In the genomic region with DNA sequence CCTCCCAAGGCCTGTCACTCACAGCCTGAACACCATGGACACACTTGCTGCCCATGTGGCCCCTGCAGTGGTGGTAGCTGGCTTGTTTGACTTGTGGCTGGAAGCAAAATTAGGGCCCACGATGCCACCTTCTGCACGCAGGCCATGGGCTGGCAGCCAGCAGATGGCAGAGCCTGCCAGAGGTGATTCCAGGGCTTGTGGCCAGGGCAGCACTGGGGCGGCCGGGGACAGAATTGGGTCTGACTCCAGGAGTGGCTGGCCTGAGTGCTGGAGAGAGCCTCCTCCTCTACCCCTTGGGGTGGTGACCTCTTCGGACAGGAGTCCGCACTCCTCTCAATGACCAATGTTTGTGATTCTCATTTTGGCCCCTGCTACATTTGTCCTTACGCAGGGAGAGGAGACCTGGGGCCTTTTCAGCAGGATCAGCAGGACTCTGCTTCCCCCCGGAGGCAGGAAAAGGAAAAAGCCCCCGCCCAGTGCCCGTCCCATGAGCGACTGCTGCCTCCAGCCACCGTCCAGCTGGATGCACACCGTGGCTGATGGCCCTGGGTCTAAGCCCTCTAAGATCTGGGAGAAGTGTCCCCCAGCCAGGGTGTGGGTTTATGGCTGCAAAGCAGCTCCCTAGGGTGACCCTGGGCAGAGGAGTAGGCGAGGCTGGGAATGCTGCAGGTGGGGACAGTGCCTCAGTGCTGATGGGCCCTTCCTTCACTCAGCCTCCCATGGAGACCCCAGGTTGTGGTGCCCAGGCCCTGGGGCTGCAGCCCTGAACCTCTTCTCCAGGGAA, we compare ENCODE assay signal across 1 cellular context.
TF ChIP-seq lines count a peak whose summit lies in the region.

No MANE protein-coding gene starts in this region.

TF ChIP-seq in HepG2, 621 proteins besides CTCF, POLR2A, EP300 and RAD21 (continued from another document and continues in another):
- TF ChIP-seq, protein P1, sequence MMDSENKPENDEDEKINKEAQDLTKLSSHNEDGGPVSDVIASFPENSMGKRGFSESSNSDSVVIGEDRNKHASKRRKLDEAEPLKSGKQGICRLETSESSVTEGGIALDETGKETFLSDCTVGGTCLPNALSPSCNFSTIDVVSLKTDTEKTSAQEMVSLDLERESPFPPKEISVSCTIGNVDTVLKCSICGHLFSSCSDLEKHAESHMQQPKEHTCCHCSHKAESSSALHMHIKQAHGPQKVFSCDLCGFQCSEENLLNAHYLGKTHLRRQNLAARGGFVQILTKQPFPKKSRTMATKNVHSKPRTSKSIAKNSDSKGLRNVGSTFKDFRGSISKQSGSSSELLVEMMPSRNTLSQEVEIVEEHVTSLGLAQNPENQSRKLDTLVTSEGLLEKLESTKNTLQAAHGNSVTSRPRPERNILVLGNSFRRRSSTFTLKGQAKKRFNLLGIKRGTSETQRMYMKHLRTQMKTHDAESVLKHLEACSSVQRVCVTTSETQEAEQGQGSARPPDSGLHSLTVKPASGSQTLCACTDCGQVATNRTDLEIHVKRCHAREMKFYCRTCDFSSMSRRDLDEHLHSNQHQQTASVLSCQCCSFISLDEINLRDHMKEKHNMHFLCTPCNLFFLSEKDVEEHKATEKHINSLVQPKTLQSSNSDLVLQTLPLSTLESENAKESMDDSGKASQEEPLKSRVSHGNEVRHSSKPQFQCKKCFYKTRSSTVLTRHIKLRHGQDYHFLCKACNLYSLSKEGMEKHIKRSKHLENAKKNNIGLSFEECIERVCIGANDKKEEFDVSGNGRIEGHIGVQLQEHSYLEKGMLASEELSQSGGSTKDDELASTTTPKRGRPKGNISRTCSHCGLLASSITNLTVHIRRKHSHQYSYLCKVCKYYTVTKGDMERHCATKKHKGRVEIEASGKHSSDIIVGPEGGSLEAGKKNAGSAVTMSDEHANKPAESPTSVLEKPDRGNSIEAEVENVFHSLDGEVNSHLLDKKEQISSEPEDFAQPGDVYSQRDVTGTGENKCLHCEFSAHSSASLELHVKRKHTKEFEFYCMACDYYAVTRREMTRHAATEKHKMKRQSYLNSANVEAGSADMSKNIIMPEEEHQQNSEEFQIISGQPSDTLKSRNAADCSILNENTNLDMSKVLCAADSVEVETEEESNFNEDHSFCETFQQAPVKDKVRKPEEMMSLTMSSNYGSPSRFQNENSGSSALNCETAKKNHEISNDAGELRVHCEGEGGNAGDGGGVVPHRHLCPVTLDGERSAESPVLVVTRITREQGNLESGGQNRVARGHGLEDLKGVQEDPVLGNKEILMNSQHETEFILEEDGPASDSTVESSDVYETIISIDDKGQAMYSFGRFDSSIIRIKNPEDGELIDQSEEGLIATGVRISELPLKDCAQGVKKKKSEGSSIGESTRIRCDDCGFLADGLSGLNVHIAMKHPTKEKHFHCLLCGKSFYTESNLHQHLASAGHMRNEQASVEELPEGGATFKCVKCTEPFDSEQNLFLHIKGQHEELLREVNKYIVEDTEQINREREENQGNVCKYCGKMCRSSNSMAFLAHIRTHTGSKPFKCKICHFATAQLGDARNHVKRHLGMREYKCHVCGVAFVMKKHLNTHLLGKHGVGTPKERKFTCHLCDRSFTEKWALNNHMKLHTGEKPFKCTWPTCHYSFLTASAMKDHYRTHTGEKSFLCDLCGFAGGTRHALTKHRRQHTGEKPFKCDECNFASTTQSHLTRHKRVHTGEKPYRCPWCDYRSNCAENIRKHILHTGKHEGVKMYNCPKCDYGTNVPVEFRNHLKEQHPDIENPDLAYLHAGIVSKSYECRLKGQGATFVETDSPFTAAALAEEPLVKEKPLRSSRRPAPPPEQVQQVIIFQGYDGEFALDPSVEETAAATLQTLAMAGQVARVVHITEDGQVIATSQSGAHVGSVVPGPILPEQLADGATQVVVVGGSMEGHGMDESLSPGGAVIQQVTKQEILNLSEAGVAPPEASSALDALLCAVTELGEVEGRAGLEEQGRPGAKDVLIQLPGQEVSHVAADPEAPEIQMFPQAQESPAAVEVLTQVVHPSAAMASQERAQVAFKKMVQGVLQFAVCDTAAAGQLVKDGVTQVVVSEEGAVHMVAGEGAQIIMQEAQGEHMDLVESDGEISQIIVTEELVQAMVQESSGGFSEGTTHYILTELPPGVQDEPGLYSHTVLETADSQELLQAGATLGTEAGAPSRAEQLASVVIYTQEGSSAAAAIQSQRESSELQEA (CRISPR knock-in tag; IDR thresholded peaks at IDR 0.05; ENCODE audit: not compliant biosample characterization): peak; percentile 23
- TF ChIP-seq SMC3 (IDR thresholded peaks at IDR 0.05; ENCODE audit: low read length) (peak; percentile 83), ZNF138 (CRISPR knock-in tag; IDR thresholded peaks at IDR 0.05; ENCODE audit: low read depth) (no peak), MIER3 (CRISPR knock-in tag; IDR thresholded peaks at IDR 0.05; ENCODE audit: borderline replicate concordance) (no peak), ZNF350 (CRISPR knock-in tag; IDR thresholded peaks at IDR 0.05; ENCODE audit: borderline replicate concordance, low read depth) (peak; percentile 80; the same call in 1 of the 2 replicates), YEATS2 (CRISPR knock-in tag; IDR thresholded peaks at IDR 0.05; ENCODE audit: borderline replicate concordance) (no peak), KDM4B (CRISPR knock-in tag; IDR thresholded peaks at IDR 0.05) (no peak), ZSCAN22 (CRISPR knock-in tag; IDR thresholded peaks at IDR 0.05) (no peak), ZNF296 (CRISPR knock-in tag; conservative IDR thresholded peaks at IDR 0.05) (no peak), JARID2 (CRISPR knock-in tag; IDR thresholded peaks at IDR 0.05; ENCODE audit: insufficient replicate concordance) (peak; percentile 24), NFE2 (CRISPR knock-in tag; IDR thresholded peaks at IDR 0.05) (no peak), SALL1 (CRISPR knock-in tag; IDR thresholded peaks at IDR 0.05) (peak; percentile 35; the same call in 1 of the 2 replicates), ZNF331 (CRISPR knock-in tag; IDR thresholded peaks at IDR 0.05) (peak; percentile 31; the same call in 1 of the 2 replicates), NR2C2 (CRISPR knock-in tag; IDR thresholded peaks at IDR 0.05; ENCODE audit: borderline replicate concordance) (no peak; the same call in 1 of the 2 replicates), SIN3A (IDR thresholded peaks at IDR 0.05; ENCODE audit: borderline replicate concordance, low read depth, low read length) (no peak), RFXAP (CRISPR knock-in tag; IDR thresholded peaks at IDR 0.05; ENCODE audit: borderline replicate concordance) (no peak), SMAD1 (CRISPR knock-in tag; IDR thresholded peaks at IDR 0.05; ENCODE audit: borderline replicate concordance, low read depth) (peak; percentile 69; the same call in 1 of the 2 replicates), DNMT1 (CRISPR knock-in tag; IDR thresholded peaks at IDR 0.05) (no peak), SMARCE1 (IDR thresholded peaks at IDR 0.05; ENCODE audit: borderline replicate concordance) (no peak), NCOA5 (CRISPR knock-in tag; IDR thresholded peaks at IDR 0.05) (no peak), DMAP1 (CRISPR knock-in tag; IDR thresholded peaks at IDR 0.05) (0 out of 2 replicates have a peak, but pooled peaks have one; percentile 24), THAP8 (CRISPR knock-in tag; IDR thresholded peaks at IDR 0.05; ENCODE audit: borderline replicate concordance) (no peak), CERS6 (CRISPR knock-in tag; IDR thresholded peaks at IDR 0.05) (no peak), SMAD3 (CRISPR knock-in tag; IDR thresholded peaks at IDR 0.05) (peak; percentile 38; the same call in 1 of the 2 replicates), PAWR (CRISPR knock-in tag; IDR thresholded peaks at IDR 0.05; ENCODE audit: borderline replicate concordance) (no peak), KMT2B (CRISPR knock-in tag; IDR thresholded peaks at IDR 0.05) (no peak), ZNF260 (CRISPR knock-in tag; IDR thresholded peaks at IDR 0.05; ENCODE audit: borderline replicate concordance, low read depth) (no peak), ZZZ3 (CRISPR knock-in tag; IDR thresholded peaks at IDR 0.05; ENCODE audit: borderline replicate concordance) (no peak), ZNF816 (CRISPR knock-in tag; IDR thresholded peaks at IDR 0.05; ENCODE audit: borderline replicate concordance) (no peak), MED1 (CRISPR knock-in tag; IDR thresholded peaks at IDR 0.05) (peak; percentile 13; the same call in 1 of the 2 replicates), SNRNP70 (IDR thresholded peaks at IDR 0.05; ENCODE audit: low read depth, low read length) (no peak), ZNF790 (CRISPR knock-in tag; IDR thresholded peaks at IDR 0.05; ENCODE audit: borderline replicate concordance) (no peak), ZNF577 (CRISPR knock-in tag; IDR thresholded peaks at IDR 0.05; ENCODE audit: borderline replicate concordance, low read depth) (no peak)
- TF ChIP-seq, protein P2, sequence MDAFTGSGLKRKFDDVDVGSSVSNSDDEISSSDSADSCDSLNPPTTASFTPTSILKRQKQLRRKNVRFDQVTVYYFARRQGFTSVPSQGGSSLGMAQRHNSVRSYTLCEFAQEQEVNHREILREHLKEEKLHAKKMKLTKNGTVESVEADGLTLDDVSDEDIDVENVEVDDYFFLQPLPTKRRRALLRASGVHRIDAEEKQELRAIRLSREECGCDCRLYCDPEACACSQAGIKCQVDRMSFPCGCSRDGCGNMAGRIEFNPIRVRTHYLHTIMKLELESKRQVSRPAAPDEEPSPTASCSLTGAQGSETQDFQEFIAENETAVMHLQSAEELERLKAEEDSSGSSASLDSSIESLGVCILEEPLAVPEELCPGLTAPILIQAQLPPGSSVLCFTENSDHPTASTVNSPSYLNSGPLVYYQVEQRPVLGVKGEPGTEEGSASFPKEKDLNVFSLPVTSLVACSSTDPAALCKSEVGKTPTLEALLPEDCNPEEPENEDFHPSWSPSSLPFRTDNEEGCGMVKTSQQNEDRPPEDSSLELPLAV (CRISPR knock-in tag; conservative IDR thresholded peaks at IDR 0.05; ENCODE audit: low read depth): no peak
- TF ChIP-seq, protein P3, sequence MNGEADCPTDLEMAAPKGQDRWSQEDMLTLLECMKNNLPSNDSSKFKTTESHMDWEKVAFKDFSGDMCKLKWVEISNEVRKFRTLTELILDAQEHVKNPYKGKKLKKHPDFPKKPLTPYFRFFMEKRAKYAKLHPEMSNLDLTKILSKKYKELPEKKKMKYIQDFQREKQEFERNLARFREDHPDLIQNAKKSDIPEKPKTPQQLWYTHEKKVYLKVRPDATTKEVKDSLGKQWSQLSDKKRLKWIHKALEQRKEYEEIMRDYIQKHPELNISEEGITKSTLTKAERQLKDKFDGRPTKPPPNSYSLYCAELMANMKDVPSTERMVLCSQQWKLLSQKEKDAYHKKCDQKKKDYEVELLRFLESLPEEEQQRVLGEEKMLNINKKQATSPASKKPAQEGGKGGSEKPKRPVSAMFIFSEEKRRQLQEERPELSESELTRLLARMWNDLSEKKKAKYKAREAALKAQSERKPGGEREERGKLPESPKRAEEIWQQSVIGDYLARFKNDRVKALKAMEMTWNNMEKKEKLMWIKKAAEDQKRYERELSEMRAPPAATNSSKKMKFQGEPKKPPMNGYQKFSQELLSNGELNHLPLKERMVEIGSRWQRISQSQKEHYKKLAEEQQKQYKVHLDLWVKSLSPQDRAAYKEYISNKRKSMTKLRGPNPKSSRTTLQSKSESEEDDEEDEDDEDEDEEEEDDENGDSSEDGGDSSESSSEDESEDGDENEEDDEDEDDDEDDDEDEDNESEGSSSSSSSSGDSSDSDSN (CRISPR knock-in tag; IDR thresholded peaks at IDR 0.05): peak; percentile 53; the same call in 1 of the 2 replicates
- TF ChIP-seq, protein P4, sequence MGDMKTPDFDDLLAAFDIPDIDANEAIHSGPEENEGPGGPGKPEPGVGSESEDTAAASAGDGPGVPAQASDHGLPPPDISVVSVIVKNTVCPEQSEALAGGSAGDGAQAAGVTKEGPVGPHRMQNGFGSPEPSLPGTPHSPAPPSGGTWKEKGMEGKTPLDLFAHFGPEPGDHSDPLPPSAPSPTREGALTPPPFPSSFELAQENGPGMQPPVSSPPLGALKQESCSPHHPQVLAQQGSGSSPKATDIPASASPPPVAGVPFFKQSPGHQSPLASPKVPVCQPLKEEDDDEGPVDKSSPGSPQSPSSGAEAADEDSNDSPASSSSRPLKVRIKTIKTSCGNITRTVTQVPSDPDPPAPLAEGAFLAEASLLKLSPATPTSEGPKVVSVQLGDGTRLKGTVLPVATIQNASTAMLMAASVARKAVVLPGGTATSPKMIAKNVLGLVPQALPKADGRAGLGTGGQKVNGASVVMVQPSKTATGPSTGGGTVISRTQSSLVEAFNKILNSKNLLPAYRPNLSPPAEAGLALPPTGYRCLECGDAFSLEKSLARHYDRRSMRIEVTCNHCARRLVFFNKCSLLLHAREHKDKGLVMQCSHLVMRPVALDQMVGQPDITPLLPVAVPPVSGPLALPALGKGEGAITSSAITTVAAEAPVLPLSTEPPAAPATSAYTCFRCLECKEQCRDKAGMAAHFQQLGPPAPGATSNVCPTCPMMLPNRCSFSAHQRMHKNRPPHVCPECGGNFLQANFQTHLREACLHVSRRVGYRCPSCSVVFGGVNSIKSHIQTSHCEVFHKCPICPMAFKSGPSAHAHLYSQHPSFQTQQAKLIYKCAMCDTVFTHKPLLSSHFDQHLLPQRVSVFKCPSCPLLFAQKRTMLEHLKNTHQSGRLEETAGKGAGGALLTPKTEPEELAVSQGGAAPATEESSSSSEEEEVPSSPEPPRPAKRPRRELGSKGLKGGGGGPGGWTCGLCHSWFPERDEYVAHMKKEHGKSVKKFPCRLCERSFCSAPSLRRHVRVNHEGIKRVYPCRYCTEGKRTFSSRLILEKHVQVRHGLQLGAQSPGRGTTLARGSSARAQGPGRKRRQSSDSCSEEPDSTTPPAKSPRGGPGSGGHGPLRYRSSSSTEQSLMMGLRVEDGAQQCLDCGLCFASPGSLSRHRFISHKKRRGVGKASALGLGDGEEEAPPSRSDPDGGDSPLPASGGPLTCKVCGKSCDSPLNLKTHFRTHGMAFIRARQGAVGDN (CRISPR knock-in tag; IDR thresholded peaks at IDR 0.05): peak; percentile 87
- TF ChIP-seq, protein P5, sequence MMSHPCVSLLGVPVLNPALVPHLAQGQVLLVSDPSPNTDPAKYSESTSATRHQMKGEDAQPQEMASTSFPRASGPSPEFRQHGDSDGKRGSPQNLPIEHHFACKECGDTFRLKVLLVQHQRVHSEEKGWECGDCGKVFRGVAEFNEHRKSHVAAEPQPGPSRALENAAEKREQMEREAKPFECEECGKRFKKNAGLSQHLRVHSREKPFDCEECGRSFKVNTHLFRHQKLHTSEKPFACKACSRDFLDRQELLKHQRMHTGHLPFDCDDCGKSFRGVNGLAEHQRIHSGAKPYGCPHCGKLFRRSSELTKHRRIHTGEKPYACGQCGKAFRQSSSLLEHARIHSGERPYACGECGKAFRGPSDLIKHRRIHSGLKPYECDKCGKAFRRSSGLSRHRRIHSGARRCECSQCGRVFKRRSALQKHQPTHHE (CRISPR knock-in tag; IDR thresholded peaks at IDR 0.05; ENCODE audit: borderline replicate concordance): no peak
- TF ChIP-seq, protein P6, sequence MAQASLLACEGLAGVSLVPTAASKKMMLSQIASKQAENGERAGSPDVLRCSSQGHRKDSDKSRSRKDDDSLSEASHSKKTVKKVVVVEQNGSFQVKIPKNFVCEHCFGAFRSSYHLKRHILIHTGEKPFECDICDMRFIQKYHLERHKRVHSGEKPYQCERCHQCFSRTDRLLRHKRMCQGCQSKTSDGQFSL (CRISPR knock-in tag; IDR thresholded peaks at IDR 0.05): no peak
